8 cellular contexts compared by ENCODE assay signal in the genomic region with DNA sequence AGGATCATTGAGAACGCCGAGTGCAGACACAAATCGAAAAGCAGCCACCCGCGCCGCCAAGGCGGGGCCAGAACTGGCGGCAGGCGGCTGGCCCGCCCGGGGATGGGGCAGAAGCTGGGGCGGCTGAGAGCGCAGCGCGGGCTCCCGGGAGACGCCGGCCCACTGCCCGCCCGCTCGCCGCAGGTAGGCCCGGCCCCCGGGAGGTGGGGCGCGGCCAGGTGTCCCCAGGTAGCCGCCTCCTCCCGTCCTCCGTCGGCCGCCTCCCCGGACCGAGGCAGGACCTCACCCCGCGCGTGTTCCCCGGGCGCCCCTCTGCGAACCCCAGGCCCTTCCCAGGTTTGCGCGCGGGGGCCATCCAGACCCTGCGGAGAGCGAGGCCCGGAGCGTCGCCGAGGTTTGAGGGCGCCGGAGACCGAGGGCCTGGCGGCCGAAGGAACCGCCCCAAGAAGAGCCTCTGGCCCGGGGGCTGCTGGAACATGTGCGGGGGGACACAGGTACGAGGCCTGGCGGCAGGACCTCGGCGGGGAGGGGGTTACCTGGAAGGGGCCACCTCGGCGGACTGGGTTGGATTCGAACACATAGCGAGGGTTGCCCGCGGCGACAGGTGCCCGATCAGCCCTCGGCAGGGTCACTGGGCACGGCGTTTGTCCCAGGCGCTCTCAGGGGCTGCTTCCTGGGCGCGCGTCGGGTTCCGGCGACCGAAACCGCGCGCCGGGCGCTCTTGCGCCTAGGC. TPM values are rescaled to one million over a fixed set of nuclear protein-coding genes. Genes with fewer than 3 reads are reported as not detected.
DNase-seq lines count a peak whose midpoint lies in the region; ATAC-seq, FAIRE-seq and TF ChIP-seq lines count a peak whose summit lies in the region.

A gene (plus strand): TSS at position 248 of the 733 bp plus-strand sequence. CDS start 603 bp downstream, outside the sequence.

- no peaks in the 10 kb centered on the region for H3K9me2 ChIP-seq in OCI-LY1 (ENCODE audit: low read depth, low read length)

- H3K27ac Mint-ChIP-seq in astrocyte (ENCODE audit: unreplicated experiment), result no peak within 1 kb of the TSS

- H3K4me2 ChIP-seq in OCI-LY1 (ENCODE audit: low read length) (peak within 1 kb of the TSS; percentile 63), astrocyte (ENCODE audit: low read length) (peak within 1 kb of the TSS; percentile 83)

- no peaks in the 10 kb centered on the region for H3F3A ChIP-seq in OCI-LY1 (ENCODE audit: insufficient read depth, low read length)

- H3K27me3 ChIP-seq in OCI-LY1 (ENCODE audit: insufficient read depth, low read length) (no peaks in the 10 kb centered on the region), astrocyte (ENCODE audit: insufficient read depth, low read length) (peaks cover 16% of the 10 kb centered on the region), iPS-15b (ENCODE audit: control insufficient read depth, insufficient read depth, low read length) (peaks cover 27% of the 10 kb centered on the region), SJCRH30 (no peaks in the 10 kb centered on the region)

- H3K36me3 Mint-ChIP-seq in astrocyte (ENCODE audit: low read depth, unreplicated experiment), result no peaks in the 10 kb centered on the region

- no peak within 1 kb of the TSS for H2AFZ ChIP-seq in OCI-LY1 (ENCODE audit: low read length)
- H2AFZ ChIP-seq in astrocyte (ENCODE audit: low read depth, low read length), result peak within 1 kb of the TSS; percentile 77

- H3K36me3 ChIP-seq in OCI-LY1 (ENCODE audit: insufficient read depth, low read length) (no peaks in the 10 kb centered on the region), astrocyte (ENCODE audit: insufficient read depth, low read length) (no peaks in the 10 kb centered on the region), iPS-15b (ENCODE audit: control insufficient read depth, insufficient read depth, low read length) (no peaks in the 10 kb centered on the region), SJCRH30 (no peaks in the 10 kb centered on the region)

- H3K79me2 ChIP-seq in OCI-LY1 (ENCODE audit: insufficient read depth, low read length) (no peaks in the 10 kb centered on the region), astrocyte (ENCODE audit: insufficient read depth, low read length) (no peaks in the 10 kb centered on the region)

- H3K9me3 Mint-ChIP-seq in astrocyte (ENCODE audit: unreplicated experiment), result no peaks in the 10 kb centered on the region

- TF ChIP-seq CTCF in OCI-LY1 (IDR thresholded peaks at IDR 0.05; ENCODE audit: low read length) (no peak), astrocyte (IDR thresholded peaks at IDR 0.05; ENCODE audit: insufficient read depth, low read depth, low read length) (no peak)

- ATAC-seq in GM19324 (IDR thresholded peaks at IDR 0.05; ENCODE audit: low FRiP score, unreplicated experiment) (peak; percentile 78), HG03342 (IDR thresholded peaks at IDR 0.05; ENCODE audit: unreplicated experiment) (peak; percentile 76)

- H3K4me3 ChIP-seq in OCI-LY1 (ENCODE audit: low read depth, low read length, poor library complexity, severe bottlenecking) (peak within 1 kb of the TSS; percentile 48), astrocyte (ENCODE audit: insufficient read depth, low read depth, low read length) (peak within 1 kb of the TSS; percentile 51), iPS-15b (ENCODE audit: low read depth, low read length) (peak within 1 kb of the TSS; percentile 79), skeletal muscle cell (ENCODE audit: low read depth, low read length) (peak within 1 kb of the TSS; percentile 54), SJCRH30 (no peak within 1 kb of the TSS)

- FAIRE-seq in astrocyte (lab: Jason Lieb, UNC), result no peak

- no peaks in the 10 kb centered on the region for H3K4me1 Mint-ChIP-seq in astrocyte (ENCODE audit: low read depth, unreplicated experiment)

- DNase-seq in D341Med (ENCODE audit: low spot score), result peak; percentile 74
- DNase-seq in astrocyte (ENCODE audit: low read depth), result peak; percentile 26
- no peak for DNase-seq in skeletal muscle cell (ENCODE audit: low read depth)
- no peak for DNase-seq in SJCRH30

- H4K20me1 ChIP-seq in OCI-LY1 (ENCODE audit: insufficient read depth, low read length) (no peaks in the 10 kb centered on the region), astrocyte (ENCODE audit: insufficient read depth, low read length) (no peaks in the 10 kb centered on the region)

- peaks cover 4% of the 10 kb centered on the region for H3K4me1 ChIP-seq in OCI-LY1 (ENCODE audit: insufficient read depth, low read length, severe bottlenecking)
- H3K4me1 ChIP-seq in astrocyte (ENCODE audit: insufficient read depth, low read length), result peaks cover 4% of the 10 kb centered on the region
- H3K4me1 ChIP-seq in iPS-15b (ENCODE audit: control insufficient read depth, insufficient read depth, low read length), result no peaks in the 10 kb centered on the region
- H3K4me1 ChIP-seq in SJCRH30, result no peaks in the 10 kb centered on the region

- H3K9ac ChIP-seq in OCI-LY1 (ENCODE audit: low read length), result no peak within 1 kb of the TSS
- H3K9ac ChIP-seq in astrocyte (ENCODE audit: low read length), result peak within 1 kb of the TSS; percentile 32
- H3K9ac ChIP-seq in iPS-15b (ENCODE audit: low read depth, low read length), result peak within 1 kb of the TSS; percentile 73

- H3K9me3 ChIP-seq in OCI-LY1 (ENCODE audit: low read length) (no peaks in the 10 kb centered on the region), astrocyte (ENCODE audit: insufficient read depth, low read depth, low read length) (no peaks in the 10 kb centered on the region), iPS-15b (ENCODE audit: control insufficient read depth, insufficient read depth, low read length) (no peaks in the 10 kb centered on the region), SJCRH30 (replicated peaks) (no peaks in the 10 kb centered on the region)

- H3K27ac ChIP-seq in OCI-LY1 (ENCODE audit: low read depth, low read length, poor library complexity, severe bottlenecking) (no peak within 1 kb of the TSS), astrocyte (ENCODE audit: low read depth, low read length) (no peak within 1 kb of the TSS), SJCRH30 (no peak within 1 kb of the TSS)

- H3K27me3 Mint-ChIP-seq in astrocyte (ENCODE audit: low read depth, unreplicated experiment), result peaks cover 16% of the 10 kb centered on the region

- H3K4me3 Mint-ChIP-seq in astrocyte (ENCODE audit: unreplicated experiment), result peak within 1 kb of the TSS; percentile 87

RNA-seq across cellular contexts. Expression of the gene that starts here (rescaled TPM):
- 0.14 and 0.45 TPM in 2 replicates for total RNA-seq in astrocyte
- total RNA-seq in SJCRH30 (2014; rRNA removed; shearing (Covaris generic)), result not detected in 2 replicates

Comparison
In these comparisons a context has a peak if more than half of its experiments do, and no peak if none do; other contexts are left out.
1. Peak in DNase-seq, H3K4me3 ChIP-seq, H3K9ac ChIP-seq and H3K4me2 ChIP-seq in astrocyte; RNA of the gene not detected or under 1 TPM.